Comparison of ENCODE assay signal across 1 cellular context in genomic region chr5:139651863-139652787, GRCh38.
A peak's percentile ranks its signal among the peaks of the same experiment; 100 is the strongest.
TF ChIP-seq lines count a peak whose summit lies in the region.

No MANE protein-coding gene starts in this region.

TF ChIP-seq in GM12878, 131 proteins besides CTCF, POLR2A, EP300 and RAD21 (continued from another document and continues in another):
- TF ChIP-seq EGR1 (IDR thresholded peaks at IDR 0.05; ENCODE audit: borderline replicate concordance in 1 of 2, low read depth in 2 of 2, low read length in 2 of 2), result peak in 1 of 2 experiments; percentile 47; a peak in 1 of 3 replicates
- TF ChIP-seq ZNF217 (IDR thresholded peaks at IDR 0.05), result no peak
- TF ChIP-seq RUNX3 (IDR thresholded peaks at IDR 0.05; ENCODE audit: low read length), result no peak
- no peak for TF ChIP-seq ATF2 (IDR thresholded peaks at IDR 0.05; ENCODE audit: low read length)
- peak; percentile 50 for TF ChIP-seq CREM (IDR thresholded peaks at IDR 0.05; ENCODE audit: low read depth)
- peak; percentile 11 for TF ChIP-seq E2F8 (IDR thresholded peaks at IDR 0.05; ENCODE audit: low read depth, partially characterized antibody)
- TF ChIP-seq ZNF384 (IDR thresholded peaks at IDR 0.05; ENCODE audit: borderline replicate concordance, low read depth, low read length), result peak; percentile 44; the same call in 1 of the 2 replicates
- no peak for TF ChIP-seq PRDM15 (CRISPR knock-in tag; IDR thresholded peaks at IDR 0.05)
- TF ChIP-seq NFYA (IDR thresholded peaks at IDR 0.05; ENCODE audit: borderline replicate concordance, low read depth, low read length), result no peak
- TF ChIP-seq MEF2A (IDR thresholded peaks at IDR 0.05; ENCODE audit: insufficient read depth, low read depth, low read length), result peak; percentile 96
- no peak for TF ChIP-seq NFXL1 (IDR thresholded peaks at IDR 0.05; ENCODE audit: borderline replicate concordance)
- peak; percentile 94 to 96 for TF ChIP-seq IKZF2 (IDR thresholded peaks at IDR 0.05)
- TF ChIP-seq ATF7 (IDR thresholded peaks at IDR 0.05; ENCODE audit: low read depth), result peak; percentile 67
- peak; percentile 56; the same call in 1 of the 2 replicates for TF ChIP-seq RAD51 (IDR thresholded peaks at IDR 0.05)
- TF ChIP-seq SP1 (IDR thresholded peaks at IDR 0.05; ENCODE audit: low read depth, low read length), result no peak
- TF ChIP-seq TARDBP (IDR thresholded peaks at IDR 0.05; ENCODE audit: borderline replicate concordance), result no peak
- peak; percentile 20; the same call in 1 of the 2 replicates for TF ChIP-seq ZBTB33 (IDR thresholded peaks at IDR 0.05)
- no peak for TF ChIP-seq SRF (IDR thresholded peaks at IDR 0.05; ENCODE audit: low read depth in 2 of 2, low read length in 2 of 2)
- no peak for TF ChIP-seq CUX1 (IDR thresholded peaks at IDR 0.05; ENCODE audit: insufficient replicate concordance, low read depth, low read length)
- 0 out of 2 replicates have a peak, but pooled peaks have one; percentile 37 for TF ChIP-seq LARP7 (IDR thresholded peaks at IDR 0.05)
- TF ChIP-seq NR2F1 (conservative IDR thresholded peaks at IDR 0.05), result peak; percentile 74
- TF ChIP-seq ZNF207 (IDR thresholded peaks at IDR 0.05; ENCODE audit: borderline replicate concordance), result no peak
- TF ChIP-seq POU2F2 (IDR thresholded peaks at IDR 0.05; ENCODE audit: borderline replicate concordance, low read depth, low read length), result peak; percentile 52; the same call in 1 of the 3 replicates
- peak; percentile 28; the same call in 1 of the 2 replicates for TF ChIP-seq NBN (IDR thresholded peaks at IDR 0.05)
- TF ChIP-seq KLF5 (IDR thresholded peaks at IDR 0.05; ENCODE audit: partially characterized antibody), result no peak
- TF ChIP-seq FOXK2 (IDR thresholded peaks at IDR 0.05), result no peak
- peak; percentile 92 for TF ChIP-seq IKZF1 (conservative IDR thresholded peaks at IDR 0.05)
- no peak for TF ChIP-seq JUND (IDR thresholded peaks at IDR 0.05; ENCODE audit: low read depth, low read length)
- TF ChIP-seq ZBTB40 (IDR thresholded peaks at IDR 0.05; ENCODE audit: borderline replicate concordance), result peak; percentile 53; the same call in 1 of the 2 replicates
- no peak for TF ChIP-seq PBX3 (IDR thresholded peaks at IDR 0.05; ENCODE audit: insufficient replicate concordance, low read depth, low read length)
- no peak for TF ChIP-seq HDAC2 (IDR thresholded peaks at IDR 0.05)
- no peak for TF ChIP-seq ZNF274 (IDR thresholded peaks at IDR 0.05; ENCODE audit: insufficient read depth, insufficient read length)
- peak; percentile 88; the same call in 1 of the 2 replicates for TF ChIP-seq EED (IDR thresholded peaks at IDR 0.05; ENCODE audit: low read depth)
- no peak for TF ChIP-seq ESRRA (IDR thresholded peaks at IDR 0.05; ENCODE audit: low read length)
- peak; percentile 88 for TF ChIP-seq TCF12 (IDR thresholded peaks at IDR 0.05; ENCODE audit: low read depth, low read length)
- TF ChIP-seq BHLHE40 (IDR thresholded peaks at IDR 0.05; ENCODE audit: borderline replicate concordance in 1 of 2, low read depth in 2 of 2, low read length in 1 of 2), result peak; percentile 81 to 87
- TF ChIP-seq ZZZ3 (IDR thresholded peaks at IDR 0.05; ENCODE audit: control insufficient read depth, insufficient read length, low read depth), result no peak
- TF ChIP-seq MTA2 (IDR thresholded peaks at IDR 0.05; ENCODE audit: low read depth), result peak; percentile 90
- TF ChIP-seq TCF3 (IDR thresholded peaks at IDR 0.05; ENCODE audit: borderline replicate concordance, insufficient read depth, low read depth, low read length), result peak; percentile 86
- TF ChIP-seq RELA (IDR thresholded peaks at IDR 0.05; ENCODE audit: borderline replicate concordance, partially characterized antibody), result peak; percentile 52
- no peak for TF ChIP-seq MTA3 (IDR thresholded peaks at IDR 0.05; ENCODE audit: borderline replicate concordance, low read length)
- no peak for TF ChIP-seq MXI1 (IDR thresholded peaks at IDR 0.05; ENCODE audit: low read depth, low read length)
